29 cellular contexts compared by ENCODE assay signal in the genomic region with DNA sequence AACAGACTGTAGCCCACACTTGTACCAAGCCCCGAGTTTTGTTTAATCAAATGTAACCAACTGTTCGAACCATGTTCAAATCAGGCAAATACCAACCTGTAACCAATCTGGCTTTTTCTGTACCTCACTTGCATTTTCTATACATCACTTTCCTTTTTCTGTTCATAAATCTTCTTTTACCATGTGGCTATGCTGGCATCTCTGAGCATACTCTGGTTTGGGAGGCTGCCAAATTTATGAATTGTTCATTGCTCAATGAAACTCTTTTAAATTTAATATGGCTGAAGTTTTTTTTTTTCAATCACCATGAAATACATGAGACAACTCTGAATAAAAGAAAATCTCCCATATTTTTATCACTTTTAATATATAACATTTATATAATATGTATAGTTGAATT.
DNase-seq lines count a peak whose midpoint lies in the region; ATAC-seq and TF ChIP-seq lines count a peak whose summit lies in the region.
"Had no signal": no experiment of that assay in that cellular context is flagged by ENCODE, and none has a peak within 500 bp of the region (broad histone marks: within the 10 kb centered on the region; RNA-seq: fewer than 3 reads in every experiment).

No MANE protein-coding gene starts in this region.

- intact Hi-C loops in cardiac septum (cut with DNase I) = no loop called here

- CTCF ChIA-PET in T-cell (lab: Charles Lee) = no interaction called here

- no peak overlapping the region for H3K4me3 ChIP-seq in fibroblast of the aortic adventitia (ENCODE audit: low read depth, low read length)
- H3K4me3 ChIP-seq: esophagus squamous epithelium, GM12878, heart right ventricle, SJCRH30, spleen, stomach, transverse colon had no signal

- H3K36me3 Mint-ChIP-seq in T-cell = no peaks in the 10 kb centered on the region
- H3K36me3 Mint-ChIP-seq: activated CD4-positive, alpha-beta memory T cell treated with anti-CD3 and anti-CD28 coated beads for 36 hours; CD14-positive monocyte; naive B cell had no signal

- peak overlapping the region; percentile 41; the same call in 1 of the 2 replicates for H3K27ac ChIP-seq in VCaP
- H3K27ac ChIP-seq: esophagus squamous epithelium, heart right ventricle, HL-60, SJCRH30, spleen, stomach, transverse colon had no signal

- peaks cover 6 to 30% (median 18%) of the 10 kb centered on the region in 3 donors for H3K4me1 Mint-ChIP-seq in T-cell
- H3K4me1 Mint-ChIP-seq: CD14-positive monocyte, naive B cell had no signal

- no peak overlapping the region for H3K4me3 Mint-ChIP-seq in T-cell
- H3K4me3 Mint-ChIP-seq: activated CD4-positive, alpha-beta memory T cell treated with anti-CD3 and anti-CD28 coated beads for 36 hours; CD14-positive monocyte; immature natural killer cell; naive B cell had no signal

- no peaks in the 10 kb centered on the region for H3K27me3 Mint-ChIP-seq in T-cell
- H3K27me3 Mint-ChIP-seq: activated CD4-positive, alpha-beta memory T cell treated with anti-CD3 and anti-CD28 coated beads for 36 hours; naive B cell had no signal

- TF ChIP-seq CTCF in VCaP (conservative IDR thresholded peaks at IDR 0.05) (no peak), fibroblast of the aortic adventitia (IDR thresholded peaks at IDR 0.05; ENCODE audit: insufficient read depth, low read length) (no peak)

- DNase-seq in HT-29 (ENCODE audit: low spot score) (peak; percentile 65), NCI-H69 (lab: John Stamatoyannopoulos, UW) (peak; percentile 15), fibroblast of the aortic adventitia (ENCODE audit: low read depth) (peak; percentile 17), T-cell (no peak), cardiac septum (ENCODE audit: low spot score) (no peak)
- DNase-seq: activated CD4-positive, alpha-beta memory T cell treated with anti-CD3 and anti-CD28 coated beads for 36 hours; activated CD4-positive, CD25-positive, alpha-beta regulatory T cell; activated gamma-delta T cell; activated T-cell treated with anti-CD3 and anti-CD28 coated beads for 4 hours; amniotic stem cell; caudate nucleus; esophagus squamous epithelium; heart right ventricle; immature natural killer cell; mesendoderm; naive B cell; NCI-H2081; retina; spleen; stimulated activated CD4-positive, alpha-beta T cell treated with anti-CD3 and anti-CD28 coated beads, Interleukin-4, amount 100 ng/mL, for 24 hours; stomach; transverse colon had no signal

- H3K27ac Mint-ChIP-seq in T-cell = no peak overlapping the region
- H3K27ac Mint-ChIP-seq: activated CD4-positive, alpha-beta memory T cell treated with anti-CD3 and anti-CD28 coated beads for 36 hours; CD14-positive monocyte; immature natural killer cell; naive B cell had no signal

- ATAC-seq in GM19324 (IDR thresholded peaks at IDR 0.05; ENCODE audit: low FRiP score, unreplicated experiment) (no peak), T-cell (replicated peaks in 1 of 4) (no peak), HG03025 (IDR thresholded peaks at IDR 0.05; ENCODE audit: low FRiP score, unreplicated experiment) (no peak)
- ATAC-seq: GM12878, heart right ventricle had no signal

- H3K9me3 Mint-ChIP-seq in T-cell = peaks cover 0 to 7% (median 0%) of the 10 kb centered on the region in 3 donors

- POLR2A ChIA-PET in T-cell (lab: Charles Lee) = no interaction called here

Comparison
In these comparisons a context has a peak if more than half of its experiments do, and no peak if none do; other contexts are left out.
1. DNase-seq: peak in HT-29 (single experiment), NCI-H69 (single experiment) and fibroblast of the aortic adventitia (single experiment); none in T-cell (0 of 34) and cardiac septum (single experiment).